8 cellular contexts compared by ENCODE assay signal in the genomic region with DNA sequence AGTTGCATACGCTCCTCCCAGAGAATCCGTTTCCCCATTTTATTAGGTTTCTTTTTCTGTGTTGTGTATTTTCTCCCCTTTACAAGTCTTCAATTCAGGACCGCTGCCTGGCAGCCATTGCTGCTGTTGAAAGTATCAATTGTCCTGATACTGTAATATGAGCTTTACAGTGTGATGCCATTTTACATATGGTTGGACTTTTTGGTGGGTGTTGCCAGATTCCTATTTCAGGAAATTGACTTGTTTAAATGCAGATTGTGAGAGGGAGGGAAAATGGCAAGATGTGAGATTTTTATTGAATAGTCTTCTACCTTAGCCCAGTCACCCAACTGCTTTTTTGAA. TPM values are rescaled to one million over a fixed set of nuclear protein-coding genes. Genes with fewer than 3 reads are reported as not detected.
DNase-seq lines count a peak whose midpoint lies in the region; ATAC-seq, FAIRE-seq and TF ChIP-seq lines count a peak whose summit lies in the region.

No MANE protein-coding gene starts in this region.

- CTCF ChIA-PET in GM12878 (lab: Yijun Ruan, JAX) = interaction anchor here (1.0 to 3.3 kb wide), 2 partner anchors 11 to 119 kb away, joined by 3 to 11 read pairs; no protein-coding TSS in a partner anchor
- CTCF ChIA-PET in HepG2 (lab: Yijun Ruan, JAX; ENCODE audit: low intra/inter-chr PET ratio, low total read pairs) = no interaction called here

- H3K9me3 ChIP-seq in DOHH2 (ENCODE audit: control insufficient read depth, insufficient read depth, low read length) (no peaks in the 10 kb centered on the region), MM.1S (replicated peaks; ENCODE audit: insufficient read depth, low read length) (no peaks in the 10 kb centered on the region), GM12878 (replicated peaks; ENCODE audit: control insufficient read depth, insufficient read depth, low read length) (no peaks in the 10 kb centered on the region), HepG2 (ENCODE audit: low read length) (no peaks in the 10 kb centered on the region), transverse colon (no peaks in the 10 kb centered on the region)

- BruUV-seq in GM12878 (replicated peaks; lab: Mats Ljungman, UMichigan) (TSS peak; percentile 57), HepG2 (replicated peaks; lab: Mats Ljungman, UMichigan) (TSS peak; percentile 54)

- H3K4me1 ChIP-seq in DOHH2 (ENCODE audit: control insufficient read depth, low read length) = peaks cover 51% of the 10 kb centered on the region
- peaks cover 20% of the 10 kb centered on the region; the same call in 1 of the 2 replicates for H3K4me1 ChIP-seq in MM.1S (ENCODE audit: low read length)
- peaks cover 23% of the 10 kb centered on the region for H3K4me1 ChIP-seq in GM12878 (ENCODE audit: control insufficient read depth, insufficient read depth, low read length)
- peaks cover 61% of the 10 kb centered on the region for H3K4me1 ChIP-seq in HepG2 (ENCODE audit: insufficient read depth, low read length)
- peaks cover 19 to 63% (median 47%) of the 10 kb centered on the region in 4 donors for H3K4me1 ChIP-seq in transverse colon

- H3K9ac ChIP-seq in MM.1S (ENCODE audit: low read length) = peak overlapping the region; percentile 75
- peak overlapping the region; percentile 90 for H3K9ac ChIP-seq in GM12878 (ENCODE audit: control insufficient read depth, insufficient read depth, low read length)
- peak overlapping the region; percentile 97 for H3K9ac ChIP-seq in HepG2 (ENCODE audit: insufficient read depth, low read depth, low read length)

- 0% methylated on average over 3 of the region's 3 CpGs for WGBS in GM12878 (ENCODE audit: insufficient coverage, insufficient replicate concordance, low lambda C conversion rate, missing lambda C conversion rate)
- WGBS in HepG2 (ENCODE audit: low lambda C conversion rate) = under 1% methylated on average over 3 of the region's 3 CpGs
- 0 to 4% methylated on average over 3 of the region's 3 CpGs for WGBS in transverse colon (ENCODE audit: low coverage in 1 of 2), 2 donors

- TF ChIP-seq EP300 in GM12878 (IDR thresholded peaks at IDR 0.05; ENCODE audit: borderline replicate concordance in 1 of 2, control insufficient read depth in 1 of 2, low read depth in 2 of 2, low read length in 2 of 2) (no peak), HepG2 (IDR thresholded peaks at IDR 0.05; ENCODE audit: low read depth in 2 of 2, low read length in 2 of 2) (no peak), HepG2 (CRISPR knock-in tag; IDR thresholded peaks at IDR 0.05; ENCODE audit: borderline replicate concordance) (no peak), transverse colon (IDR thresholded peaks at IDR 0.05; ENCODE audit: low read depth) (no peak)

- peak overlapping the region; percentile 84 for H3K27ac ChIP-seq in DOHH2 (ENCODE audit: low read depth, low read length)
- H3K27ac ChIP-seq in MM.1S (ENCODE audit: low read length) = peak overlapping the region; percentile 36; the same call in 1 of the 2 replicates
- peak overlapping the region; percentile 89 for H3K27ac ChIP-seq in GM12878 (ENCODE audit: control insufficient read depth, insufficient read depth)
- peak overlapping the region; percentile 86 for H3K27ac ChIP-seq in HepG2 (ENCODE audit: extremely low read length, insufficient read depth, low read length)
- H3K27ac ChIP-seq in transverse colon = peak overlapping the region; percentile 93 to 100 (median 98)

- TF ChIP-seq POLR2A in GM12878 (IDR thresholded peaks at IDR 0.05; ENCODE audit: low read depth, low read length) (no peak), HepG2 (IDR thresholded peaks at IDR 0.05; ENCODE audit: insufficient read depth in 1 of 2, low read depth in 2 of 2, low read length in 2 of 2) (no peak), transverse colon (IDR thresholded peaks at IDR 0.05) (no peak)

- POLR2A ChIA-PET in GM12878 (lab: Charles Lee) = interaction anchor here (0.6 to 7.2 kb wide), 4 partner anchors 16 to 195 kb away, joined by 3 to 68 read pairs (median 3); partner anchors contain the start of gene CDC25B
- POLR2A ChIA-PET in HepG2 (lab: Yijun Ruan, JAX) = interaction anchor here (1.1 to 1.5 kb wide), 2 partner anchors 12 to 123 kb away, joined by 3 to 4 read pairs; partner anchors contain the start of gene ADISSP

- ATAC-seq in GM12878 (no peak), HepG2 (no peak), HG02610 (IDR thresholded peaks at IDR 0.05; ENCODE audit: unreplicated experiment) (no peak), HG02981 (IDR thresholded peaks at IDR 0.05; ENCODE audit: unreplicated experiment) (no peak)

- DNase-seq in MM.1S = no peak
- no peak for DNase-seq in GM12878 (ENCODE audit: low read depth, low spot score)
- DNase-seq in HepG2 (ENCODE audit: low spot score) = peak; percentile 48
- no peak for DNase-seq in transverse colon
- DNase-seq in activated effector memory CD4-positive, alpha-beta T cell treated with Interleukin-2 at 50 U/mL for 16 hours = no peak

- H3K79me2 ChIP-seq in DOHH2 (ENCODE audit: control insufficient read depth, low read length) = peaks cover 88% of the 10 kb centered on the region
- H3K79me2 ChIP-seq in MM.1S (ENCODE audit: low read length) = peaks cover 84% of the 10 kb centered on the region
- H3K79me2 ChIP-seq in GM12878 (ENCODE audit: control insufficient read depth, insufficient read depth, low read length) = peaks cover 79% of the 10 kb centered on the region
- H3K79me2 ChIP-seq in HepG2 (ENCODE audit: insufficient read depth, low read length) = peaks cover 77% of the 10 kb centered on the region

- H3K27me3 ChIP-seq in DOHH2 (ENCODE audit: control insufficient read depth, low read length) (no peaks in the 10 kb centered on the region), MM.1S (replicated peaks; ENCODE audit: insufficient read depth, low read length) (no peaks in the 10 kb centered on the region), GM12878 (replicated peaks in 1 of 2; ENCODE audit: control insufficient read depth in 2 of 2, insufficient read depth in 2 of 2, low read length in 1 of 2) (no peaks in the 10 kb centered on the region), HepG2 (ENCODE audit: control insufficient read depth in 1 of 2, insufficient read depth in 2 of 2, low read length in 2 of 2) (no peaks in the 10 kb centered on the region; a peak in 1 of 5 replicates), transverse colon (no peaks in the 10 kb centered on the region)

- H2AFZ ChIP-seq in MM.1S (ENCODE audit: low read length) = no peak overlapping the region
- H2AFZ ChIP-seq in GM12878 (ENCODE audit: control insufficient read depth, low read depth, low read length) = no peak overlapping the region
- H2AFZ ChIP-seq in HepG2 (ENCODE audit: low read length) = no peak overlapping the region

- SMC1A ChIA-PET in GM12878 (lab: Charles Lee; ENCODE audit: uncharacterized antibody, unreplicated experiment) = interaction anchor here (0.7 to 9.8 kb wide), 5 partner anchors 11 to 123 kb away, joined by 3 to 69 read pairs (median 4); no protein-coding TSS in a partner anchor

- peaks cover 56% of the 10 kb centered on the region for H3K36me3 ChIP-seq in DOHH2 (ENCODE audit: control insufficient read depth, low read length)
- H3K36me3 ChIP-seq in MM.1S (replicated peaks; ENCODE audit: insufficient read depth, low read length) = no peaks in the 10 kb centered on the region; the same call in 1 of the 2 replicates
- H3K36me3 ChIP-seq in GM12878 (ENCODE audit: control insufficient read depth in 2 of 2, insufficient read depth in 2 of 2, low read length in 1 of 2) = peaks cover 0 to 7% of the 10 kb centered on the region in 2 experiments; a peak in 1 of 4 replicates
- peaks cover 3 to 14% of the 10 kb centered on the region in 2 experiments for H3K36me3 ChIP-seq in HepG2 (replicated peaks in 1 of 2; ENCODE audit: control insufficient read depth in 1 of 2, insufficient read depth in 2 of 2, low read length in 2 of 2)
- no peaks in the 10 kb centered on the region for H3K36me3 ChIP-seq in transverse colon

- in situ Hi-C loops in GM12878 (cut with MboI) (no loop called here), HepG2 (cut with HindIII; ENCODE audit: extremely low pct_ligation_motif_present, low pct_unique_long_range_greater_than_20kb) (no loop called here), transverse colon (cut with MboI; ENCODE audit: low pct_ligation_motif_present in 1 of 4, low pct_unique_long_range_greater_than_20kb in 1 of 4, low sequenced_read_pairs in 3 of 4) (loop anchor here in 2 of 4 donors (25.0 kb wide), 1 partner anchor 197 kb away; no protein-coding TSS in a partner anchor)

- TF ChIP-seq RAD21 in GM12878 (IDR thresholded peaks at IDR 0.05; ENCODE audit: insufficient read depth, low read depth, low read length) (no peak), HepG2 (CRISPR knock-in tag; IDR thresholded peaks at IDR 0.05) (no peak)

- H3K4me2 ChIP-seq in DOHH2 (ENCODE audit: low read length) = peak overlapping the region; percentile 79
- H3K4me2 ChIP-seq in MM.1S (ENCODE audit: low read depth, low read length) = peak overlapping the region; percentile 98
- peak overlapping the region; percentile 86 for H3K4me2 ChIP-seq in GM12878 (ENCODE audit: control insufficient read depth, insufficient read depth)
- H3K4me2 ChIP-seq in HepG2 (ENCODE audit: low read depth, low read length) = peak overlapping the region; percentile 74

- H3K4me3 ChIP-seq in DOHH2 (ENCODE audit: low read length) (peak overlapping the region; percentile 76), MM.1S (ENCODE audit: low read length) (peak overlapping the region; percentile 86), GM12878 (peak overlapping the region; percentile 97), HepG2 (replicated peaks in 1 of 3; ENCODE audit: insufficient read depth in 1 of 3, low read depth in 2 of 3, low read length in 3 of 3) (peak overlapping the region; percentile 86 to 94 (median 94)), transverse colon (peak overlapping the region; percentile 87 to 100 (median 96))

- TF ChIP-seq CTCF in DOHH2 (IDR thresholded peaks at IDR 0.05; ENCODE audit: low read depth, low read length, poor library complexity, severe bottlenecking) (no peak), MM.1S (IDR thresholded peaks at IDR 0.05; ENCODE audit: low read length) (no peak), GM12878 (IDR thresholded peaks at IDR 0.05 in 2 of 3, conservative IDR thresholded peaks at IDR 0.05 in 1 of 3; ENCODE audit: control insufficient read depth in 2 of 3, extremely low read depth in 1 of 3, insufficient read depth in 1 of 3, low read depth in 3 of 3, low read length in 3 of 3) (no peak), HepG2 (CRISPR knock-in tag; IDR thresholded peaks at IDR 0.05) (no peak), transverse colon (IDR thresholded peaks at IDR 0.05) (no peak)

- intact Hi-C loops in GM12878 (cut with micrococcal nuclease; ENCODE audit: unreplicated experiment) = loop anchor here (2.0 kb wide), 1 partner anchor 16 kb away; no protein-coding TSS in a partner anchor
- intact Hi-C loops in HepG2 (cut with micrococcal nuclease; ENCODE audit: unreplicated experiment) = loop anchor here (5.0 kb wide), 1 partner anchor 122 kb away; no protein-coding TSS in a partner anchor
- intact Hi-C loops in transverse colon (cut with DNase I; ENCODE audit: low total_unique reads) = no loop called here

- RAD21 ChIA-PET in GM12878 (lab: Charles Lee; ENCODE audit: unreplicated experiment) = interaction anchor here (1.0 to 6.4 kb wide), 3 partner anchors 11 to 119 kb away, joined by 4 to 41 read pairs (median 14); no protein-coding TSS in a partner anchor

- H3K9me2 ChIP-seq in DOHH2 (replicated peaks; ENCODE audit: control insufficient read depth, low read length) (no peaks in the 10 kb centered on the region), MM.1S (replicated peaks; ENCODE audit: insufficient read depth, low read length) (no peaks in the 10 kb centered on the region)

- H3F3A ChIP-seq in DOHH2 (ENCODE audit: control insufficient read depth, insufficient read depth) (0 out of 2 replicates have a peak, but pooled peaks cover 2% of the 10 kb centered on the region), MM.1S (ENCODE audit: insufficient read depth, low read length) (peaks cover 4% of the 10 kb centered on the region; the same call in 1 of the 2 replicates)

- FAIRE-seq in GM12878 (lab: Jason Lieb, UNC) = no peak
- no peak for FAIRE-seq in HepG2 (lab: Jason Lieb, UNC)

- H4K20me1 ChIP-seq in DOHH2 (ENCODE audit: control insufficient read depth, insufficient read depth, low read depth, low read length) (peaks cover 21% of the 10 kb centered on the region), MM.1S (ENCODE audit: insufficient read depth, low read length) (peaks cover 34% of the 10 kb centered on the region), GM12878 (ENCODE audit: control insufficient read depth, insufficient read depth) (peaks cover 12% of the 10 kb centered on the region; the same call in 1 of the 2 replicates), HepG2 (ENCODE audit: insufficient read depth, low read length) (peaks cover 54% of the 10 kb centered on the region)

RNA-seq across cellular contexts. Expression of gene PANK2, which starts 1.2 kb away (rescaled TPM):
- total RNA-seq in GM12878 (2013; cell fraction: nucleolus; rRNA removed) = 79.9 and 89.9 TPM in 2 replicates
- total RNA-seq in GM12878 (2014; rRNA removed) (34.3 and 40.9 TPM in 2 replicates), GM12878 (2014; rRNA removed; fragmentation: Illumina TruSeq; extraction: Trizol) (38.5 and 41.1 TPM in 2 replicates), GM12878 (2021) (37.7 and 39.6 TPM in 2 replicates), HepG2 (2016; rRNA removed; fragmentation: Illumina TruSeq; extraction: Trizol) (123 and 127 TPM in 2 replicates), transverse colon (10 to 100 TPM; 22.9 to 48.7 (median 38.2) TPM)
- 22.3 TPM for polyA plus RNA-seq in GM12878 (2011; ENCODE audit: low read depth)
- polyA plus RNA-seq in GM12878 (2011; rRNA removed) (31.7 and 45.1 TPM in 2 replicates), GM12878 (2014; fragmentation: Illumina TruSeq; extraction: Trizol) (32.4 and 43.6 TPM in 2 replicates), GM12878 (2014; fragmentation: Nextera tagmentation; extraction: Ambion mirVana) (10 to 100 TPM; 13.2 to 16.3 TPM), GM12878 (2014; rRNA removed) (24.9 and 28.3 TPM in 2 replicates), GM12878 (2016; fragmentation: Nextera tagmentation; extraction: Ambion mirVana) (10 to 100 TPM; 39.5 to 43.4 TPM), HepG2 (2011; rRNA removed) (31.2 and 39.2 TPM in 2 replicates)
- polyA plus RNA-seq in GM12878 (2011; cell fraction: cytosol; rRNA removed) = 15.7 and 17.9 TPM in 2 replicates
- polyA plus RNA-seq in GM12878 (2011; cell fraction: nucleus; rRNA removed) = 28.5 and 34.2 TPM in 2 replicates
- 31.7 and 32.9 TPM in 2 replicates for polyA plus RNA-seq in GM12878 (2012)
- polyA minus RNA-seq in GM12878 (2011; rRNA and poly(A)+ RNA removed) = 29.7 and 47.0 TPM in 2 replicates
- 11.1 and 13.6 TPM in 2 replicates for polyA minus RNA-seq in GM12878 (2011; cell fraction: cytosol; rRNA and poly(A)+ RNA removed)
- polyA minus RNA-seq in GM12878 (2011; cell fraction: nucleus; rRNA and poly(A)+ RNA removed) = 24.1 and 40.4 TPM in 2 replicates
- 91.5 and 107 TPM in 2 replicates for total RNA-seq in HepG2 (2016; cell fraction: cytosol; rRNA removed; fragmentation: Illumina TruSeq; extraction: Trizol; ENCODE audit: low read depth)
- total RNA-seq in HepG2 (2016; cell fraction: insoluble cytoplasmic fraction; rRNA removed; fragmentation: Illumina TruSeq; extraction: Trizol) = 126 TPM in 2 replicates
- 107 and 121 TPM in 2 replicates for total RNA-seq in HepG2 (2016; cell fraction: membrane; rRNA removed; fragmentation: Illumina TruSeq; extraction: Trizol)
- total RNA-seq in HepG2 (2016; cell fraction: nucleus; rRNA removed; fragmentation: Illumina TruSeq; extraction: Trizol) = 89.8 and 90.2 TPM in 2 replicates
- polyA plus RNA-seq in HepG2 (2011; cell fraction: cytosol; rRNA removed) = 23.0 and 31.7 TPM in 2 replicates
- polyA plus RNA-seq in HepG2 (2011; cell fraction: nucleus; rRNA removed) = 41.6 and 42.6 TPM in 2 replicates
- polyA plus RNA-seq in HepG2 (2012) = 57.3 and 61.8 TPM in 2 replicates
- polyA plus RNA-seq in HepG2 (2016; cell fraction: cytosol; fragmentation: Illumina TruSeq; extraction: Trizol; ENCODE audit: low read depth) = 37.8 and 43.1 TPM in 2 replicates
- 105 and 120 TPM in 2 replicates for polyA plus RNA-seq in HepG2 (2016; cell fraction: insoluble cytoplasmic fraction; fragmentation: Illumina TruSeq; extraction: Trizol; ENCODE audit: low read depth)
- polyA plus RNA-seq in HepG2 (2016; cell fraction: membrane; fragmentation: Illumina TruSeq; extraction: Trizol; ENCODE audit: low read depth) = 70.7 and 71.1 TPM in 2 replicates
- polyA plus RNA-seq in HepG2 (2016; cell fraction: nucleus; fragmentation: Illumina TruSeq; extraction: Trizol; ENCODE audit: insufficient read depth, low read depth) = 77.9 and 84.3 TPM in 2 replicates
- 24.2 and 40.6 TPM in 2 replicates for polyA minus RNA-seq in HepG2 (2011; rRNA and poly(A)+ RNA removed; ENCODE audit: low replicate concordance)
- polyA minus RNA-seq in HepG2 (2011; cell fraction: cytosol; rRNA and poly(A)+ RNA removed) = 23.3 and 28.9 TPM in 2 replicates
- 83.4 and 101 TPM in 2 replicates for polyA minus RNA-seq in HepG2 (2011; cell fraction: nucleus; rRNA and poly(A)+ RNA removed)

RNA-seq across cellular contexts. Expression of gene MAVS, which starts 43.7 kb away (rescaled TPM):
- 34.6 and 35.3 TPM in 2 replicates for total RNA-seq in GM12878 (2013; cell fraction: nucleolus; rRNA removed)
- total RNA-seq in GM12878 (2014; rRNA removed) (15.2 and 16.2 TPM in 2 replicates), GM12878 (2014; rRNA removed; fragmentation: Illumina TruSeq; extraction: Trizol) (10.9 and 11.7 TPM in 2 replicates), GM12878 (2021) (23.5 and 25.2 TPM in 2 replicates), HepG2 (2016; rRNA removed; fragmentation: Illumina TruSeq; extraction: Trizol) (36.6 and 44.4 TPM in 2 replicates), transverse colon (100 to 1,000 TPM in 1 of 4 donors, 10 to 100 TPM in 3; 70.3 to 104 (median 81.8) TPM)
- 8.8 TPM for polyA plus RNA-seq in GM12878 (2011; ENCODE audit: low read depth)
- polyA plus RNA-seq in GM12878 (2011; rRNA removed) (7.6 and 10.0 TPM in 2 replicates), GM12878 (2014; fragmentation: Illumina TruSeq; extraction: Trizol) (14.5 and 15.6 TPM in 2 replicates), GM12878 (2014; fragmentation: Nextera tagmentation; extraction: Ambion mirVana) (1 to 10 TPM; 1.6 to 2.0 TPM), GM12878 (2014; rRNA removed) (17.5 and 18.7 TPM in 2 replicates), GM12878 (2016; fragmentation: Nextera tagmentation; extraction: Ambion mirVana) (10 to 100 TPM; 12.4 to 12.9 TPM), HepG2 (2011; rRNA removed) (27.3 and 27.8 TPM in 2 replicates)
- polyA plus RNA-seq in GM12878 (2011; cell fraction: cytosol; rRNA removed) = 8.8 and 9.1 TPM in 2 replicates
- polyA plus RNA-seq in GM12878 (2011; cell fraction: nucleus; rRNA removed) = 18.0 and 21.1 TPM in 2 replicates
- polyA plus RNA-seq in GM12878 (2012) = 10.8 and 12.3 TPM in 2 replicates
- polyA minus RNA-seq in GM12878 (2011; rRNA and poly(A)+ RNA removed) = 14.5 and 18.8 TPM in 2 replicates
- polyA minus RNA-seq in GM12878 (2011; cell fraction: cytosol; rRNA and poly(A)+ RNA removed) = 6.0 and 7.2 TPM in 2 replicates
- polyA minus RNA-seq in GM12878 (2011; cell fraction: nucleus; rRNA and poly(A)+ RNA removed) = 6.5 and 13.4 TPM in 2 replicates
- total RNA-seq in HepG2 (2016; cell fraction: cytosol; rRNA removed; fragmentation: Illumina TruSeq; extraction: Trizol; ENCODE audit: low read depth) = 4.7 and 5.3 TPM in 2 replicates
- 37.6 and 37.9 TPM in 2 replicates for total RNA-seq in HepG2 (2016; cell fraction: insoluble cytoplasmic fraction; rRNA removed; fragmentation: Illumina TruSeq; extraction: Trizol)
- 17.4 and 17.9 TPM in 2 replicates for total RNA-seq in HepG2 (2016; cell fraction: membrane; rRNA removed; fragmentation: Illumina TruSeq; extraction: Trizol)
- total RNA-seq in HepG2 (2016; cell fraction: nucleus; rRNA removed; fragmentation: Illumina TruSeq; extraction: Trizol) = 23.6 and 27.3 TPM in 2 replicates
- polyA plus RNA-seq in HepG2 (2011; cell fraction: cytosol; rRNA removed) = 15.7 and 16.8 TPM in 2 replicates
- polyA plus RNA-seq in HepG2 (2011; cell fraction: nucleus; rRNA removed) = 36.4 and 42.5 TPM in 2 replicates
- polyA plus RNA-seq in HepG2 (2012) = 18.3 and 22.8 TPM in 2 replicates
- 2.6 TPM in 2 replicates for polyA plus RNA-seq in HepG2 (2016; cell fraction: cytosol; fragmentation: Illumina TruSeq; extraction: Trizol; ENCODE audit: low read depth)
- polyA plus RNA-seq in HepG2 (2016; cell fraction: insoluble cytoplasmic fraction; fragmentation: Illumina TruSeq; extraction: Trizol; ENCODE audit: low read depth) = 25.4 and 30.9 TPM in 2 replicates
- 6.2 and 7.0 TPM in 2 replicates for polyA plus RNA-seq in HepG2 (2016; cell fraction: membrane; fragmentation: Illumina TruSeq; extraction: Trizol; ENCODE audit: low read depth)
- polyA plus RNA-seq in HepG2 (2016; cell fraction: nucleus; fragmentation: Illumina TruSeq; extraction: Trizol; ENCODE audit: insufficient read depth, low read depth) = 35.3 and 39.8 TPM in 2 replicates
- 25.5 and 99.2 TPM in 2 replicates for polyA minus RNA-seq in HepG2 (2011; rRNA and poly(A)+ RNA removed; ENCODE audit: low replicate concordance)
- 36.0 and 39.4 TPM in 2 replicates for polyA minus RNA-seq in HepG2 (2011; cell fraction: cytosol; rRNA and poly(A)+ RNA removed)
- 27.7 and 33.1 TPM in 2 replicates for polyA minus RNA-seq in HepG2 (2011; cell fraction: nucleus; rRNA and poly(A)+ RNA removed)

Comparison
In these comparisons a context has a peak if more than half of its experiments do, and no peak if none do; other contexts are left out.
1. H3K27ac ChIP-seq: peak in every context shown above with its lines; median percentile 98 in transverse colon; 89 in GM12878; 86 in HepG2; 84 in DOHH2; 36 in MM.1S.